1 cellular context compared by ENCODE assay signal in genomic region chr19:44756089-44756562, GRCh38.
TF ChIP-seq lines count a peak whose summit lies in the region.

No MANE protein-coding gene starts in this region.

TF ChIP-seq in IMR-90, 13 proteins besides CTCF, POLR2A, EP300 and RAD21:
- no peak for TF ChIP-seq MAZ (IDR thresholded peaks at IDR 0.05; ENCODE audit: borderline replicate concordance, low read depth, low read length)
- TF ChIP-seq NFE2L2 (IDR thresholded peaks at IDR 0.05; ENCODE audit: low read depth, low read length), result no peak
- no peak for TF ChIP-seq FOS (IDR thresholded peaks at IDR 0.05; ENCODE audit: low read depth, low read length)
- TF ChIP-seq BHLHE40 (IDR thresholded peaks at IDR 0.05; ENCODE audit: low read depth, low read length), result no peak
- no peak for TF ChIP-seq SMC3 (IDR thresholded peaks at IDR 0.05; ENCODE audit: low read depth, low read length)
- TF ChIP-seq, protein P1, sequence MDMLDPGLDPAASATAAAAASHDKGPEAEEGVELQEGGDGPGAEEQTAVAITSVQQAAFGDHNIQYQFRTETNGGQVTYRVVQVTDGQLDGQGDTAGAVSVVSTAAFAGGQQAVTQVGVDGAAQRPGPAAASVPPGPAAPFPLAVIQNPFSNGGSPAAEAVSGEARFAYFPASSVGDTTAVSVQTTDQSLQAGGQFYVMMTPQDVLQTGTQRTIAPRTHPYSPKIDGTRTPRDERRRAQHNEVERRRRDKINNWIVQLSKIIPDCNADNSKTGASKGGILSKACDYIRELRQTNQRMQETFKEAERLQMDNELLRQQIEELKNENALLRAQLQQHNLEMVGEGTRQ (IDR thresholded peaks at IDR 0.05; ENCODE audit: low read depth, low read length), result no peak
- no peak for TF ChIP-seq CHD1 (IDR thresholded peaks at IDR 0.05; ENCODE audit: low read depth, low read length)
- TF ChIP-seq ELK1 (IDR thresholded peaks at IDR 0.05; ENCODE audit: borderline replicate concordance, low read depth, low read length), result no peak
- no peak for TF ChIP-seq RFX5 (IDR thresholded peaks at IDR 0.05; ENCODE audit: low read depth, low read length)
